ENCODE assay signal across 8 cellular contexts in the genomic region with DNA sequence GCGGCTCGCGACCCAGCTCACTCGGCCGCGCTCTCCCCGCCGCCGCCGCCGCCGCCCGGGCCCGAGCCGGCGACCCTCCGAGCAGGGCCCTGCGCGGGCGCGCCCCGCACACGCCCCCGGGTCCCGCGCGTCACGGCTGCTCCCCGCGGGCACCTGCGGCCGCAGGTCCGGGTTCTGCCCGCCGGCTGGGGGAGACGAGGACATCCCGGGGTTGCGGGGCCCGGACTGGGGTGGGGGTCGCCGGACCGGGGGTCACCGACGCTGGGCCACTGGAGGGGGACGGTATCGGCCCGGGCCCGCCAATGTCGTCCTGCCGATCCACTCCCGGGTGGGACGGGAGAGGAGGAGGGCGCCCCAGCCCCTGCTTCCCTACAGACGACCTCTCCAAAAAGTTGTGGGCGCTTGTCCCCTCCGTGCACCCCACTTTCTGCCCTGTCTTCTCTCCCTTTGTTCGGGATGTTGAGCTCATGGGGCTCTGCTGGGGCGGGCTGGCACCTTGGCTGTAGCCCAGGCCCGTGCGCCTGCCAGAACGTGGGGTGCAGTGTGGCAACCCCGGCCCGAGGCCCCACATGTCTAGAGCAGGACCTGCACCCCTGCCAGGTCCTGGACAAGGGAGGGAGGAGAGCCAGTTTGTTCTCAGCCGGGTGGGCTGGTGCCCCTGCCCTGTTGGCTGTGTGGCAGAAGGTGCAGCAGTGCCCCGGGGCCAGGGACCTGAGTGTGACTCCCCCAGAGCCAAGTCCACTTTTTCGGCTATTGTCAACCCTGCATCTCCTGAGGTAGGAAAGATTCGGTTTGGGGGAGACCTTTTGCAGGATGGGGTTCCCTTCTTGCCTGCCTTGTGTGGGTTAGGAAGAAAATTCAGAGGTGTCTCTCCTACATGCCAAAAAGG. TPM values are rescaled to one million over a fixed set of nuclear protein-coding genes. Genes with fewer than 3 reads are reported as not detected.
DNase-seq lines count a peak whose midpoint lies in the region; ATAC-seq lines count a peak whose summit lies in the region.

No MANE protein-coding gene starts in this region.

- H3K27me3 Mint-ChIP-seq in CD4-positive, alpha-beta memory T cell, result no peaks in the 10 kb centered on the region
- peaks cover 0 to 7% (median 3%) of the 10 kb centered on the region in 3 donors for H3K27me3 Mint-ChIP-seq in immature natural killer cell (ENCODE audit: low read depth in 3 of 3)

- CTCF ChIA-PET in CD4-positive, alpha-beta memory T cell (lab: Charles Lee; ENCODE audit: partially characterized antibody), result no interaction called here

- POLR2A ChIA-PET in CD4-positive, alpha-beta memory T cell (lab: Charles Lee; ENCODE audit: partially characterized antibody), result interaction anchor here (1.0 to 2.4 kb wide), 4 partner anchors 11 to 185 kb away, joined by 3 to 5 read pairs (median 4); a partner anchor contains a TSS

- H3K4me3 ChIP-seq in CD4-positive, alpha-beta memory T cell (ENCODE audit: low read length in 2 of 2), result no peak overlapping the region
- H3K4me3 ChIP-seq in adipocyte (ENCODE audit: low read length) (peak overlapping the region; percentile 86), stomach smooth muscle (ENCODE audit: low read length in 2 of 2) (peak overlapping the region; percentile 64 to 79)

- peaks cover 0 to 6% of the 10 kb centered on the region in 2 donors for H3K36me3 Mint-ChIP-seq in CD4-positive, alpha-beta memory T cell
- no peaks in the 10 kb centered on the region for H3K36me3 Mint-ChIP-seq in immature natural killer cell

- peak overlapping the region; percentile 87 to 94 (median 90) for H3K4me3 Mint-ChIP-seq in CD4-positive, alpha-beta memory T cell
- H3K4me3 Mint-ChIP-seq in immature natural killer cell, result peak overlapping the region; percentile 87 to 92 (median 89)

- intact Hi-C loops in CD4-positive, alpha-beta memory T cell (cut with micrococcal nuclease), result loop anchor here (2.0 to 5.0 kb wide), 2 partner anchors 37 to 95 kb away; no protein-coding TSS in a partner anchor

- peaks cover 26% of the 10 kb centered on the region for H3K4me1 ChIP-seq in CD4-positive, alpha-beta memory T cell (ENCODE audit: insufficient read depth, low read length)
- H3K4me1 ChIP-seq in adipocyte (ENCODE audit: control insufficient read depth, insufficient read depth, low read length) (peaks cover 30% of the 10 kb centered on the region), stomach smooth muscle (ENCODE audit: control insufficient read depth, insufficient read depth, low read length) (peaks cover 33% of the 10 kb centered on the region)

- H3K4me1 Mint-ChIP-seq in CD4-positive, alpha-beta memory T cell, result peaks cover 13 to 58% (median 36%) of the 10 kb centered on the region in 4 donors
- peaks cover 46 to 58% of the 10 kb centered on the region in 2 donors for H3K4me1 Mint-ChIP-seq in immature natural killer cell

- H3K27ac Mint-ChIP-seq in CD4-positive, alpha-beta memory T cell, result peak overlapping the region; percentile 73 to 92 (median 90)
- H3K27ac Mint-ChIP-seq in immature natural killer cell, result peak overlapping the region; percentile 64 to 86 (median 73)

- no peaks in the 10 kb centered on the region for H3K36me3 ChIP-seq in CD4-positive, alpha-beta memory T cell (ENCODE audit: insufficient read depth, low read length)
- H3K36me3 ChIP-seq in adipocyte (ENCODE audit: control insufficient read depth, insufficient read depth, low read length, severe bottlenecking) (no peaks in the 10 kb centered on the region), stomach smooth muscle (ENCODE audit: control insufficient read depth in 2 of 2, insufficient read depth in 2 of 2, low read length in 2 of 2) (no peaks in the 10 kb centered on the region)

- no peaks in the 10 kb centered on the region for H3K27me3 ChIP-seq in CD4-positive, alpha-beta memory T cell (ENCODE audit: insufficient read depth, low read length)
- H3K27me3 ChIP-seq in adipocyte (replicated peaks; ENCODE audit: control insufficient read depth, insufficient read depth, low read length) (no peaks in the 10 kb centered on the region), stomach smooth muscle (ENCODE audit: control insufficient read depth in 1 of 2, insufficient read depth in 2 of 2, low read length in 2 of 2) (no peaks in the 10 kb centered on the region)

- peak in 3 of 5 donors; percentile 12 to 21 (median 14) for DNase-seq in CD4-positive, alpha-beta memory T cell
- DNase-seq in adipocyte (ENCODE audit: low read depth) (peak; percentile 46), immature natural killer cell (peak in 1 of 3 donors; percentile 18), SHP77 (lab: John Stamatoyannopoulos, UW) (no peak), NOMO-1 treated with DMSO at 0.1 percent for 48 hours (lab: John Stamatoyannopoulos, UW; ENCODE audit: unreplicated experiment) (no peak), NCI-H187 treated with DMSO at 0.1 percent for 48 hours (lab: John Stamatoyannopoulos, UW) (no peak)

- ATAC-seq in HG03432 (IDR thresholded peaks at IDR 0.05; ENCODE audit: unreplicated experiment), result peak; percentile 15

- H3K9me3 ChIP-seq in CD4-positive, alpha-beta memory T cell (ENCODE audit: control insufficient read depth in 1 of 2, low read length in 2 of 2), result no peaks in the 10 kb centered on the region
- H3K9me3 ChIP-seq in adipocyte (ENCODE audit: control insufficient read depth, low read length) (no peaks in the 10 kb centered on the region), stomach smooth muscle (ENCODE audit: control insufficient read depth in 2 of 2, low read length in 2 of 2) (no peaks in the 10 kb centered on the region)

- no peaks in the 10 kb centered on the region for H3K9me3 Mint-ChIP-seq in CD4-positive, alpha-beta memory T cell
- H3K9me3 Mint-ChIP-seq in immature natural killer cell, result peaks cover 0 to 1% (median 0%) of the 10 kb centered on the region in 6 donors

- H3K27ac ChIP-seq in CD4-positive, alpha-beta memory T cell (ENCODE audit: low read depth, low read length), result peak overlapping the region; percentile 26
- H3K27ac ChIP-seq in stomach smooth muscle (ENCODE audit: low read length), result peak overlapping the region; percentile 49

- H3K9ac ChIP-seq in adipocyte (ENCODE audit: low read length) (peak overlapping the region; percentile 87), stomach smooth muscle (ENCODE audit: low read length in 2 of 2) (peak overlapping the region; percentile 62 to 68)

RNA-seq across cellular contexts. Expression of a gene that starts 40.2 kb away (rescaled TPM):
- 1 to 10 TPM in 1 of 2 experiments, under 1 TPM in 1; 0.94 to 1.1 TPM for total RNA-seq in CD4-positive, alpha-beta memory T cell
- polyA plus RNA-seq in CD4-positive, alpha-beta memory T cell, result under 1 TPM; 0.47 to 0.67 TPM
- polyA plus RNA-seq in immature natural killer cell, result 1 to 10 TPM in 2 of 3 donors, under 1 TPM in 1; 0.24 to 1.6 (median 1.2) TPM

RNA-seq across cellular contexts. Expression of a gene that starts 42.6 kb away (rescaled TPM):
- 10 to 100 TPM; 16.1 to 19.6 TPM for total RNA-seq in CD4-positive, alpha-beta memory T cell
- 1 to 10 TPM in 1 of 2 donors, under 1 TPM in 1; 0.73 to 7.2 TPM for polyA plus RNA-seq in CD4-positive, alpha-beta memory T cell
- 10 to 100 TPM in 1 of 3 donors, 1 to 10 TPM in 2; 3.5 to 23.0 (median 4.1) TPM for polyA plus RNA-seq in immature natural killer cell

Comparison
In these comparisons a context has a peak if more than half of its experiments do, and no peak if none do; other contexts are left out.
1. DNase-seq: peak in CD4-positive, alpha-beta memory T cell (3 of 5) and adipocyte (single experiment); none in SHP77 (0 of 2), NOMO-1 treated with DMSO at 0.1 percent for 48 hours (single experiment) and NCI-H187 treated with DMSO at 0.1 percent for 48 hours (single experiment).
2. H3K4me3 ChIP-seq: peak in adipocyte (single experiment) and stomach smooth muscle (2 of 2); none in CD4-positive, alpha-beta memory T cell (0 of 2).